ENCODE assay signal across 20 cellular contexts in genomic region chr11:19436932-19437331, GRCh38.
DNase-seq lines count a peak whose midpoint lies in the region; ATAC-seq and TF ChIP-seq lines count a peak whose summit lies in the region.
"Had no signal": no experiment of that assay in that cellular context is flagged by ENCODE, and none has a peak within 500 bp of the region (broad histone marks: within the 10 kb centered on the region; RNA-seq: fewer than 3 reads in every experiment).

No MANE protein-coding gene starts in this region.

- peak overlapping the region; percentile 67 for H3K27ac ChIP-seq in ACC112 (ENCODE audit: low read depth, low read length)
- no peak overlapping the region for H3K27ac ChIP-seq in IMR-90 (ENCODE audit: insufficient read depth, low read length)
- H3K27ac ChIP-seq: neutrophil had no signal

- TF ChIP-seq POLR2A in IMR-90 (IDR thresholded peaks at IDR 0.05; ENCODE audit: low read depth, low read length): no peak

- no peaks in the 10 kb centered on the region for H3K79me1 ChIP-seq in IMR-90 (ENCODE audit: low read depth in 1 of 2, low read length in 2 of 2)

- no peak overlapping the region for H3K14ac ChIP-seq in IMR-90 (replicated peaks; ENCODE audit: low read depth, low read length)

- H3K56ac ChIP-seq in IMR-90 (ENCODE audit: extremely low read depth, insufficient read depth, low read length): no peak overlapping the region

- H2BK120ac ChIP-seq in IMR-90 (ENCODE audit: low read depth, low read length): no peak overlapping the region

- H2BK5ac ChIP-seq in IMR-90 (ENCODE audit: low read depth, low read length, poor library complexity, severe bottlenecking): no peak overlapping the region

- H2AK9ac ChIP-seq in IMR-90 (replicated peaks; ENCODE audit: low read depth, low read length, poor library complexity): no peak overlapping the region

- H4K8ac ChIP-seq in IMR-90 (ENCODE audit: low read depth in 2 of 2, low read length in 2 of 2): no peak overlapping the region; a peak in 1 of 4 replicates

- peaks cover 67% of the 10 kb centered on the region for H3K79me2 ChIP-seq in ACC112 (ENCODE audit: control insufficient read depth, insufficient read depth, low read length, unreplicated experiment)

- no peak overlapping the region for H3K4ac ChIP-seq in IMR-90 (ENCODE audit: low read depth, low read length)

- no peak for TF ChIP-seq CTCF in IMR-90 (conservative IDR thresholded peaks at IDR 0.05; ENCODE audit: low read depth, low read length)

- H3K4me1 ChIP-seq in ACC112 (ENCODE audit: control insufficient read depth, insufficient read depth, low read length, unreplicated experiment) (peaks cover 95% of the 10 kb centered on the region), IMR-90 (ENCODE audit: control insufficient read depth, insufficient read depth, low read length) (peaks cover 16% of the 10 kb centered on the region)

- no peak overlapping the region for H2AK5ac ChIP-seq in IMR-90 (ENCODE audit: low read depth, low read length)

- H4K20me1 ChIP-seq in IMR-90 (ENCODE audit: insufficient read depth, low read length): no peaks in the 10 kb centered on the region

- no peaks in the 10 kb centered on the region for H3K27me3 ChIP-seq in ACC112 (ENCODE audit: insufficient read depth, low read length)
- H3K27me3 ChIP-seq in IMR-90 (ENCODE audit: control insufficient read depth, insufficient read depth, low read length): no peaks in the 10 kb centered on the region

- H3K36me3 ChIP-seq in ACC112 (ENCODE audit: insufficient read depth, low read length) (peaks cover 6% of the 10 kb centered on the region; the same call in 1 of the 2 replicates), IMR-90 (ENCODE audit: control insufficient read depth, insufficient read depth, low read length) (no peaks in the 10 kb centered on the region)
- H3K36me3 ChIP-seq: neutrophil had no signal

- no peak overlapping the region for H3K4me2 ChIP-seq in IMR-90 (ENCODE audit: low read depth, low read length)

- dilution Hi-C loops in IMR-90 (cut with HindIII; ENCODE audit: low sequenced_read_pairs, unreplicated experiment): no loop called here

- H4K5ac ChIP-seq in IMR-90 (ENCODE audit: low read depth, low read length): no peak overlapping the region

- no peaks in the 10 kb centered on the region for H3K9me3 ChIP-seq in IMR-90 (ENCODE audit: control insufficient read depth, insufficient read depth, low read length)
- H3K9me3 ChIP-seq: neutrophil had no signal

- H3K9me1 ChIP-seq in IMR-90 (ENCODE audit: insufficient read depth, low read length): peaks cover 9% of the 10 kb centered on the region

- H2BK20ac ChIP-seq in IMR-90 (ENCODE audit: low read depth, low read length): peak overlapping the region; percentile 27; the same call in 1 of the 2 replicates

- TF ChIP-seq RAD21 in IMR-90 (IDR thresholded peaks at IDR 0.05; ENCODE audit: low read length): no peak

- no peak overlapping the region for H3K23ac ChIP-seq in IMR-90 (ENCODE audit: low read depth, low read length)

- peak overlapping the region; percentile 42; the same call in 1 of the 2 replicates for H3K18ac ChIP-seq in IMR-90 (ENCODE audit: low read depth, low read length)

- H2AFZ ChIP-seq in ACC112 (ENCODE audit: low read length, unreplicated experiment): no peak overlapping the region
- H2AFZ ChIP-seq in IMR-90 (replicated peaks; ENCODE audit: low read length, poor library complexity): no peak overlapping the region

- BruUV-seq in IMR-90 (replicated peaks; lab: Mats Ljungman, UMichigan): no TSS peak

- POLR2A ChIA-PET in IMR-90 (lab: Charles Lee; ENCODE audit: unreplicated experiment): no interaction called here

- H3K4me3 ChIP-seq in ACC112 (ENCODE audit: low read depth, low read length) (peak overlapping the region; percentile 2; the same call in 1 of the 2 replicates), IMR-90 (ENCODE audit: insufficient read depth, low read depth, low read length) (no peak overlapping the region)

- intact Hi-C loops in IMR-90 (cut with micrococcal nuclease) (loop anchor here (5.0 kb wide), 1 partner anchor 90 kb away; no protein-coding TSS in a partner anchor), left colon (cut with DNase I, micrococcal nuclease) (no loop called here)

- in situ Hi-C loops in IMR-90 (cut with MboI; ENCODE audit: low sequenced_read_pairs): no loop called here

- peak; percentile 46 for ATAC-seq in GM18867 (IDR thresholded peaks at IDR 0.05; ENCODE audit: unreplicated experiment)
- peak; percentile 26 for ATAC-seq in HG02678 (IDR thresholded peaks at IDR 0.05; ENCODE audit: unreplicated experiment)
- ATAC-seq in IMR-90 (ENCODE audit: low read depth): no peak
- ATAC-seq in left colon: no peak
- ATAC-seq: left cardiac atrium; stimulated activated naive CD8-positive, alpha-beta T cell treated with anti-CD3 and anti-CD28 coated beads, Interleukin-15, Interleukin-2, amounts not matched to agents 100 U/mL and 50 U/mL, for 24 hours; T-cell had no signal

- no peak overlapping the region for H3K9ac ChIP-seq in IMR-90 (ENCODE audit: low read depth, low read length)

- no peak overlapping the region for H4K91ac ChIP-seq in IMR-90 (ENCODE audit: insufficient read depth, low read depth, low read length)

- no peak overlapping the region; the same call in 2 of the 3 replicates for H2BK15ac ChIP-seq in IMR-90 (ENCODE audit: low read depth, low read length)

- DNase-seq in IMR-90 (no peak), left colon (no peak), cerebellum (ENCODE audit: low spot score) (no peak), NCI-H2107 treated with DMSO at 0.1 percent for 48 hours (lab: John Stamatoyannopoulos, UW; ENCODE audit: unreplicated experiment) (no peak), RKO (ENCODE audit: low spot score) (no peak)
- DNase-seq: activated B cell treated with CpG ODN at 0.5 μM for 24 hours; anterior cingulate cortex; CD4-positive, alpha-beta T cell; DMS79; endodermal cell; GOT3; left cardiac atrium; NCI-H1092 treated with DMSO at 0.1 percent for 48 hours; stimulated activated CD4-positive, alpha-beta T cell treated with anti-CD3 and anti-CD28 coated beads, Interleukin-15, amount 100 ng/mL, for 24 hours; stimulated activated naive CD8-positive, alpha-beta T cell treated with anti-CD3 and anti-CD28 coated beads, Interleukin-15, Interleukin-2, amounts not matched to agents 100 U/mL and 50 U/mL, for 24 hours; T-cell had no signal

- CTCF ChIA-PET in IMR-90 (lab: Yijun Ruan, JAX): interaction anchor here (0.6 to 1.2 kb wide), 2 partner anchors 21 to 177 kb away, joined by 3 read pairs; no protein-coding TSS in a partner anchor

TF ChIP-seq in IMR-90, 13 proteins besides CTCF, POLR2A, EP300 and RAD21:
- TF ChIP-seq SMC3 (IDR thresholded peaks at IDR 0.05; ENCODE audit: low read depth, low read length) (no peak), ELK1 (IDR thresholded peaks at IDR 0.05; ENCODE audit: borderline replicate concordance, low read depth, low read length) (no peak), NFE2L2 (IDR thresholded peaks at IDR 0.05; ENCODE audit: low read depth, low read length) (no peak), RFX5 (IDR thresholded peaks at IDR 0.05; ENCODE audit: low read depth, low read length) (no peak)

Comparison
In these comparisons a context has a peak if more than half of its experiments do, and no peak if none do; other contexts are left out.
1. ATAC-seq: peak in GM18867 (single experiment) and HG02678 (single experiment); none in IMR-90 (single experiment) and left colon (single experiment).